ENCODE assay signal across 1 cellular context in the genomic region with DNA sequence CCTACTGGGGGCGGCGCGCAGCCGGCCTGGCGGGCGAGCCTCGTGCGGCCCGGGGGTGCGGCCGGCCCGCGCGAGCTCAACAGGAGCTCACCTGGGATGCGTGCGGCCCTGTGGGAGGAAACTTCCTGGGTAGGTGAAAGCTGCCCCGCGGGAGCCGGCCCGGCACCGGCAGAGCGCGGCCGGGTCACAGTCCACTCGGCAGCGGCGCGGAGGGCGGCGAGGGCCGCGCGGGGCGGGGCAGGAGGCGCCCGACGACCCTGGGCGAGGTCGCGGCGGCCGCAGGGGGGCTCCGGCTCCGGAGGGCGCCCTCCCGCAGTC.
A peak's percentile ranks its signal among the peaks of the same experiment; 100 is the strongest.
TF ChIP-seq lines count a peak whose summit lies in the region.

No MANE protein-coding gene starts in this region.

TF ChIP-seq in K562, 482 proteins besides CTCF, POLR2A, EP300 and RAD21 (continued from another document and continues in another):
- TF ChIP-seq, protein P1, sequence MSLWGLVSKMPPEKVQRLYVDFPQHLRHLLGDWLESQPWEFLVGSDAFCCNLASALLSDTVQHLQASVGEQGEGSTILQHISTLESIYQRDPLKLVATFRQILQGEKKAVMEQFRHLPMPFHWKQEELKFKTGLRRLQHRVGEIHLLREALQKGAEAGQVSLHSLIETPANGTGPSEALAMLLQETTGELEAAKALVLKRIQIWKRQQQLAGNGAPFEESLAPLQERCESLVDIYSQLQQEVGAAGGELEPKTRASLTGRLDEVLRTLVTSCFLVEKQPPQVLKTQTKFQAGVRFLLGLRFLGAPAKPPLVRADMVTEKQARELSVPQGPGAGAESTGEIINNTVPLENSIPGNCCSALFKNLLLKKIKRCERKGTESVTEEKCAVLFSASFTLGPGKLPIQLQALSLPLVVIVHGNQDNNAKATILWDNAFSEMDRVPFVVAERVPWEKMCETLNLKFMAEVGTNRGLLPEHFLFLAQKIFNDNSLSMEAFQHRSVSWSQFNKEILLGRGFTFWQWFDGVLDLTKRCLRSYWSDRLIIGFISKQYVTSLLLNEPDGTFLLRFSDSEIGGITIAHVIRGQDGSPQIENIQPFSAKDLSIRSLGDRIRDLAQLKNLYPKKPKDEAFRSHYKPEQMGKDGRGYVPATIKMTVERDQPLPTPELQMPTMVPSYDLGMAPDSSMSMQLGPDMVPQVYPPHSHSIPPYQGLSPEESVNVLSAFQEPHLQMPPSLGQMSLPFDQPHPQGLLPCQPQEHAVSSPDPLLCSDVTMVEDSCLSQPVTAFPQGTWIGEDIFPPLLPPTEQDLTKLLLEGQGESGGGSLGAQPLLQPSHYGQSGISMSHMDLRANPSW (CRISPR knock-in tag; IDR thresholded peaks at IDR 0.05): no peak
- no peak for TF ChIP-seq ZNF507 (tag; conservative IDR thresholded peaks at IDR 0.05)
- TF ChIP-seq GABPA (tag; conservative IDR thresholded peaks at IDR 0.05; ENCODE audit: low read depth): no peak
- TF ChIP-seq, protein P2, sequence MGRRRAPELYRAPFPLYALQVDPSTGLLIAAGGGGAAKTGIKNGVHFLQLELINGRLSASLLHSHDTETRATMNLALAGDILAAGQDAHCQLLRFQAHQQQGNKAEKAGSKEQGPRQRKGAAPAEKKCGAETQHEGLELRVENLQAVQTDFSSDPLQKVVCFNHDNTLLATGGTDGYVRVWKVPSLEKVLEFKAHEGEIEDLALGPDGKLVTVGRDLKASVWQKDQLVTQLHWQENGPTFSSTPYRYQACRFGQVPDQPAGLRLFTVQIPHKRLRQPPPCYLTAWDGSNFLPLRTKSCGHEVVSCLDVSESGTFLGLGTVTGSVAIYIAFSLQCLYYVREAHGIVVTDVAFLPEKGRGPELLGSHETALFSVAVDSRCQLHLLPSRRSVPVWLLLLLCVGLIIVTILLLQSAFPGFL (CRISPR knock-in tag; IDR thresholded peaks at IDR 0.05): 0 out of 2 replicates have a peak, but pooled peaks have one; percentile 69
- TF ChIP-seq, protein P3, sequence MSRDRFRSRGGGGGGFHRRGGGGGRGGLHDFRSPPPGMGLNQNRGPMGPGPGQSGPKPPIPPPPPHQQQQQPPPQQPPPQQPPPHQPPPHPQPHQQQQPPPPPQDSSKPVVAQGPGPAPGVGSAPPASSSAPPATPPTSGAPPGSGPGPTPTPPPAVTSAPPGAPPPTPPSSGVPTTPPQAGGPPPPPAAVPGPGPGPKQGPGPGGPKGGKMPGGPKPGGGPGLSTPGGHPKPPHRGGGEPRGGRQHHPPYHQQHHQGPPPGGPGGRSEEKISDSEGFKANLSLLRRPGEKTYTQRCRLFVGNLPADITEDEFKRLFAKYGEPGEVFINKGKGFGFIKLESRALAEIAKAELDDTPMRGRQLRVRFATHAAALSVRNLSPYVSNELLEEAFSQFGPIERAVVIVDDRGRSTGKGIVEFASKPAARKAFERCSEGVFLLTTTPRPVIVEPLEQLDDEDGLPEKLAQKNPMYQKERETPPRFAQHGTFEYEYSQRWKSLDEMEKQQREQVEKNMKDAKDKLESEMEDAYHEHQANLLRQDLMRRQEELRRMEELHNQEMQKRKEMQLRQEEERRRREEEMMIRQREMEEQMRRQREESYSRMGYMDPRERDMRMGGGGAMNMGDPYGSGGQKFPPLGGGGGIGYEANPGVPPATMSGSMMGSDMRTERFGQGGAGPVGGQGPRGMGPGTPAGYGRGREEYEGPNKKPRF (IDR thresholded peaks at IDR 0.05; ENCODE audit: low read depth, low read length): no peak
- TF ChIP-seq, protein P4, sequence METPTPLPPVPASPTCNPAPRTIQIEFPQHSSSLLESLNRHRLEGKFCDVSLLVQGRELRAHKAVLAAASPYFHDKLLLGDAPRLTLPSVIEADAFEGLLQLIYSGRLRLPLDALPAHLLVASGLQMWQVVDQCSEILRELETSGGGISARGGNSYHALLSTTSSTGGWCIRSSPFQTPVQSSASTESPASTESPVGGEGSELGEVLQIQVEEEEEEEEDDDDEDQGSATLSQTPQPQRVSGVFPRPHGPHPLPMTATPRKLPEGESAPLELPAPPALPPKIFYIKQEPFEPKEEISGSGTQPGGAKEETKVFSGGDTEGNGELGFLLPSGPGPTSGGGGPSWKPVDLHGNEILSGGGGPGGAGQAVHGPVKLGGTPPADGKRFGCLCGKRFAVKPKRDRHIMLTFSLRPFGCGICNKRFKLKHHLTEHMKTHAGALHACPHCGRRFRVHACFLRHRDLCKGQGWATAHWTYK (CRISPR knock-in tag; IDR thresholded peaks at IDR 0.05): peak; percentile 64; the same call in 1 of the 2 replicates
- TF ChIP-seq MXI1 (IDR thresholded peaks at IDR 0.05; ENCODE audit: low read depth, low read length): no peak
- TF ChIP-seq ZEB2 (IDR thresholded peaks at IDR 0.05): no peak
- peak; percentile 89 for TF ChIP-seq RBFOX2 (IDR thresholded peaks at IDR 0.05; ENCODE audit: low read depth, low read length)
- TF ChIP-seq, protein P5, sequence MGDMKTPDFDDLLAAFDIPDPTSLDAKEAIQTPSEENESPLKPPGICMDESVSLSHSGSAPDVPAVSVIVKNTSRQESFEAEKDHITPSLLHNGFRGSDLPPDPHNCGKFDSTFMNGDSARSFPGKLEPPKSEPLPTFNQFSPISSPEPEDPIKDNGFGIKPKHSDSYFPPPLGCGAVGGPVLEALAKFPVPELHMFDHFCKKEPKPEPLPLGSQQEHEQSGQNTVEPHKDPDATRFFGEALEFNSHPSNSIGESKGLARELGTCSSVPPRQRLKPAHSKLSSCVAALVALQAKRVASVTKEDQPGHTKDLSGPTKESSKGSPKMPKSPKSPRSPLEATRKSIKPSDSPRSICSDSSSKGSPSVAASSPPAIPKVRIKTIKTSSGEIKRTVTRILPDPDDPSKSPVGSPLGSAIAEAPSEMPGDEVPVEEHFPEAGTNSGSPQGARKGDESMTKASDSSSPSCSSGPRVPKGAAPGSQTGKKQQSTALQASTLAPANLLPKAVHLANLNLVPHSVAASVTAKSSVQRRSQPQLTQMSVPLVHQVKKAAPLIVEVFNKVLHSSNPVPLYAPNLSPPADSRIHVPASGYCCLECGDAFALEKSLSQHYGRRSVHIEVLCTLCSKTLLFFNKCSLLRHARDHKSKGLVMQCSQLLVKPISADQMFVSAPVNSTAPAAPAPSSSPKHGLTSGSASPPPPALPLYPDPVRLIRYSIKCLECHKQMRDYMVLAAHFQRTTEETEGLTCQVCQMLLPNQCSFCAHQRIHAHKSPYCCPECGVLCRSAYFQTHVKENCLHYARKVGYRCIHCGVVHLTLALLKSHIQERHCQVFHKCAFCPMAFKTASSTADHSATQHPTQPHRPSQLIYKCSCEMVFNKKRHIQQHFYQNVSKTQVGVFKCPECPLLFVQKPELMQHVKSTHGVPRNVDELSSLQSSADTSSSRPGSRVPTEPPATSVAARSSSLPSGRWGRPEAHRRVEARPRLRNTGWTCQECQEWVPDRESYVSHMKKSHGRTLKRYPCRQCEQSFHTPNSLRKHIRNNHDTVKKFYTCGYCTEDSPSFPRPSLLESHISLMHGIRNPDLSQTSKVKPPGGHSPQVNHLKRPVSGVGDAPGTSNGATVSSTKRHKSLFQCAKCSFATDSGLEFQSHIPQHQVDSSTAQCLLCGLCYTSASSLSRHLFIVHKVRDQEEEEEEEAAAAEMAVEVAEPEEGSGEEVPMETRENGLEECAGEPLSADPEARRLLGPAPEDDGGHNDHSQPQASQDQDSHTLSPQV (IDR thresholded peaks at IDR 0.05): no peak; the same call in 1 of the 2 replicates
- TF ChIP-seq, protein P6, sequence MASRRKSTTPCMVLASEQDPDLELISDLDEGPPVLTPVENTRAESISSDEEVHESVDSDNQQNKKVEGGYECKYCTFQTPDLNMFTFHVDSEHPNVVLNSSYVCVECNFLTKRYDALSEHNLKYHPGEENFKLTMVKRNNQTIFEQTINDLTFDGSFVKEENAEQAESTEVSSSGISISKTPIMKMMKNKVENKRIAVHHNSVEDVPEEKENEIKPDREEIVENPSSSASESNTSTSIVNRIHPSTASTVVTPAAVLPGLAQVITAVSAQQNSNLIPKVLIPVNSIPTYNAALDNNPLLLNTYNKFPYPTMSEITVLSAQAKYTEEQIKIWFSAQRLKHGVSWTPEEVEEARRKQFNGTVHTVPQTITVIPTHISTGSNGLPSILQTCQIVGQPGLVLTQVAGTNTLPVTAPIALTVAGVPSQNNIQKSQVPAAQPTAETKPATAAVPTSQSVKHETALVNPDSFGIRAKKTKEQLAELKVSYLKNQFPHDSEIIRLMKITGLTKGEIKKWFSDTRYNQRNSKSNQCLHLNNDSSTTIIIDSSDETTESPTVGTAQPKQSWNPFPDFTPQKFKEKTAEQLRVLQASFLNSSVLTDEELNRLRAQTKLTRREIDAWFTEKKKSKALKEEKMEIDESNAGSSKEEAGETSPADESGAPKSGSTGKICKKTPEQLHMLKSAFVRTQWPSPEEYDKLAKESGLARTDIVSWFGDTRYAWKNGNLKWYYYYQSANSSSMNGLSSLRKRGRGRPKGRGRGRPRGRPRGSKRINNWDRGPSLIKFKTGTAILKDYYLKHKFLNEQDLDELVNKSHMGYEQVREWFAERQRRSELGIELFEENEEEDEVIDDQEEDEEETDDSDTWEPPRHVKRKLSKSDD (conservative IDR thresholded peaks at IDR 0.05; ENCODE audit: low read length): no peak
- TF ChIP-seq CC2D1A (IDR thresholded peaks at IDR 0.05): no peak
- peak; percentile 16; the same call in 1 of the 2 replicates for TF ChIP-seq ESRRA (IDR thresholded peaks at IDR 0.05; ENCODE audit: borderline replicate concordance, low read depth)
- no peak for TF ChIP-seq KDM2B (CRISPR knock-in tag; IDR thresholded peaks at IDR 0.05)
- no peak for TF ChIP-seq ZSCAN29 (IDR thresholded peaks at IDR 0.05)
- TF ChIP-seq CTBP1 (IDR thresholded peaks at IDR 0.05; ENCODE audit: borderline replicate concordance): no peak
- peak; percentile 75 for TF ChIP-seq CXXC5 (CRISPR knock-in tag; IDR thresholded peaks at IDR 0.05)
- TF ChIP-seq, protein P7, sequence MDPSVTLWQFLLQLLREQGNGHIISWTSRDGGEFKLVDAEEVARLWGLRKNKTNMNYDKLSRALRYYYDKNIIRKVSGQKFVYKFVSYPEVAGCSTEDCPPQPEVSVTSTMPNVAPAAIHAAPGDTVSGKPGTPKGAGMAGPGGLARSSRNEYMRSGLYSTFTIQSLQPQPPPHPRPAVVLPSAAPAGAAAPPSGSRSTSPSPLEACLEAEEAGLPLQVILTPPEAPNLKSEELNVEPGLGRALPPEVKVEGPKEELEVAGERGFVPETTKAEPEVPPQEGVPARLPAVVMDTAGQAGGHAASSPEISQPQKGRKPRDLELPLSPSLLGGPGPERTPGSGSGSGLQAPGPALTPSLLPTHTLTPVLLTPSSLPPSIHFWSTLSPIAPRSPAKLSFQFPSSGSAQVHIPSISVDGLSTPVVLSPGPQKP (CRISPR knock-in tag; IDR thresholded peaks at IDR 0.05): no peak
- TF ChIP-seq HMG20B (CRISPR knock-in tag; IDR thresholded peaks at IDR 0.05): no peak
- TF ChIP-seq, protein P8, sequence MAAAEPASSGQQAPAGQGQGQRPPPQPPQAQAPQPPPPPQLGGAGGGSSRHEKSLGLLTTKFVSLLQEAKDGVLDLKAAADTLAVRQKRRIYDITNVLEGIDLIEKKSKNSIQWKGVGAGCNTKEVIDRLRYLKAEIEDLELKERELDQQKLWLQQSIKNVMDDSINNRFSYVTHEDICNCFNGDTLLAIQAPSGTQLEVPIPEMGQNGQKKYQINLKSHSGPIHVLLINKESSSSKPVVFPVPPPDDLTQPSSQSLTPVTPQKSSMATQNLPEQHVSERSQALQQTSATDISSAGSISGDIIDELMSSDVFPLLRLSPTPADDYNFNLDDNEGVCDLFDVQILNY (CRISPR knock-in tag; IDR thresholded peaks at IDR 0.05): no peak
- TF ChIP-seq NCOR1 (IDR thresholded peaks at IDR 0.05): no peak
- no peak for TF ChIP-seq KDM1A (IDR thresholded peaks at IDR 0.05)
- TF ChIP-seq ZBTB7A (IDR thresholded peaks at IDR 0.05; ENCODE audit: borderline replicate concordance, control insufficient read depth, low read depth, low read length): peak; percentile 82; the same call in 1 of the 2 replicates
- TF ChIP-seq, protein P9, sequence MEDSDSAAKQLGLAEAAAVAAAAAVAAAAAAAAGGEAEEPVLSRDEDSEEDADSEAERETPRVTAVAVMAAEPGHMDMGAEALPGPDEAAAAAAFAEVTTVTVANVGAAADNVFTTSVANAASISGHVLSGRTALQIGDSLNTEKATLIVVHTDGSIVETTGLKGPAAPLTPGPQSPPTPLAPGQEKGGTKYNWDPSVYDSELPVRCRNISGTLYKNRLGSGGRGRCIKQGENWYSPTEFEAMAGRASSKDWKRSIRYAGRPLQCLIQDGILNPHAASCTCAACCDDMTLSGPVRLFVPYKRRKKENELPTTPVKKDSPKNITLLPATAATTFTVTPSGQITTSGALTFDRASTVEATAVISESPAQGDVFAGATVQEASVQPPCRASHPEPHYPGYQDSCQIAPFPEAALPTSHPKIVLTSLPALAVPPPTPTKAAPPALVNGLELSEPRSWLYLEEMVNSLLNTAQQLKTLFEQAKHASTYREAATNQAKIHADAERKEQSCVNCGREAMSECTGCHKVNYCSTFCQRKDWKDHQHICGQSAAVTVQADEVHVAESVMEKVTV (CRISPR knock-in tag; IDR thresholded peaks at IDR 0.05): no peak
- peak; percentile 94 for TF ChIP-seq PCBP1 (IDR thresholded peaks at IDR 0.05; ENCODE audit: low read depth, low read length, poor library complexity, severe bottlenecking)
- TF ChIP-seq, protein P10, sequence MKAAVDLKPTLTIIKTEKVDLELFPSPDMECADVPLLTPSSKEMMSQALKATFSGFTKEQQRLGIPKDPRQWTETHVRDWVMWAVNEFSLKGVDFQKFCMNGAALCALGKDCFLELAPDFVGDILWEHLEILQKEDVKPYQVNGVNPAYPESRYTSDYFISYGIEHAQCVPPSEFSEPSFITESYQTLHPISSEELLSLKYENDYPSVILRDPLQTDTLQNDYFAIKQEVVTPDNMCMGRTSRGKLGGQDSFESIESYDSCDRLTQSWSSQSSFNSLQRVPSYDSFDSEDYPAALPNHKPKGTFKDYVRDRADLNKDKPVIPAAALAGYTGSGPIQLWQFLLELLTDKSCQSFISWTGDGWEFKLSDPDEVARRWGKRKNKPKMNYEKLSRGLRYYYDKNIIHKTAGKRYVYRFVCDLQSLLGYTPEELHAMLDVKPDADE (conservative IDR thresholded peaks at IDR 0.05; ENCODE audit: control insufficient read depth, low read depth, low read length): peak; percentile 55; the same call in 1 of the 2 replicates
- TF ChIP-seq, protein P11, sequence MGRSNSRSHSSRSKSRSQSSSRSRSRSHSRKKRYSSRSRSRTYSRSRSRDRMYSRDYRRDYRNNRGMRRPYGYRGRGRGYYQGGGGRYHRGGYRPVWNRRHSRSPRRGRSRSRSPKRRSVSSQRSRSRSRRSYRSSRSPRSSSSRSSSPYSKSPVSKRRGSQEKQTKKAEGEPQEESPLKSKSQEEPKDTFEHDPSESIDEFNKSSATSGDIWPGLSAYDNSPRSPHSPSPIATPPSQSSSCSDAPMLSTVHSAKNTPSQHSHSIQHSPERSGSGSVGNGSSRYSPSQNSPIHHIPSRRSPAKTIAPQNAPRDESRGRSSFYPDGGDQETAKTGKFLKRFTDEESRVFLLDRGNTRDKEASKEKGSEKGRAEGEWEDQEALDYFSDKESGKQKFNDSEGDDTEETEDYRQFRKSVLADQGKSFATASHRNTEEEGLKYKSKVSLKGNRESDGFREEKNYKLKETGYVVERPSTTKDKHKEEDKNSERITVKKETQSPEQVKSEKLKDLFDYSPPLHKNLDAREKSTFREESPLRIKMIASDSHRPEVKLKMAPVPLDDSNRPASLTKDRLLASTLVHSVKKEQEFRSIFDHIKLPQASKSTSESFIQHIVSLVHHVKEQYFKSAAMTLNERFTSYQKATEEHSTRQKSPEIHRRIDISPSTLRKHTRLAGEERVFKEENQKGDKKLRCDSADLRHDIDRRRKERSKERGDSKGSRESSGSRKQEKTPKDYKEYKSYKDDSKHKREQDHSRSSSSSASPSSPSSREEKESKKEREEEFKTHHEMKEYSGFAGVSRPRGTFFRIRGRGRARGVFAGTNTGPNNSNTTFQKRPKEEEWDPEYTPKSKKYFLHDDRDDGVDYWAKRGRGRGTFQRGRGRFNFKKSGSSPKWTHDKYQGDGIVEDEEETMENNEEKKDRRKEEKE (IDR thresholded peaks at IDR 0.05; ENCODE audit: borderline replicate concordance in 1 of 2, control insufficient read depth in 1 of 2, low read depth in 2 of 2, low read length in 1 of 2): no peak
- peak; percentile 44 for TF ChIP-seq RBM22 (IDR thresholded peaks at IDR 0.05; ENCODE audit: low read depth, low read length, poor library complexity, severe bottlenecking)
